ENCODE assay signal across 1 cellular context in genomic region chr1:110750446-110751029, GRCh38.
TF ChIP-seq lines count a peak whose summit lies in the region.

No MANE protein-coding gene starts in this region.

TF ChIP-seq in H1, 55 proteins besides CTCF, POLR2A, EP300 and RAD21 (continued from another document):
- TF ChIP-seq TBP (IDR thresholded peaks at IDR 0.05; ENCODE audit: low read depth, low read length) (no peak), ATF3 (IDR thresholded peaks at IDR 0.05; ENCODE audit: insufficient read depth, low read depth, low read length) (no peak), SUZ12 (IDR thresholded peaks at IDR 0.05; ENCODE audit: low read length) (no peak), CREB1 (IDR thresholded peaks at IDR 0.05) (no peak), SAP30 (IDR thresholded peaks at IDR 0.05; ENCODE audit: insufficient read depth, insufficient replicate concordance, low read length) (no peak)
